9 cellular contexts compared by ENCODE assay signal in the genomic region with DNA sequence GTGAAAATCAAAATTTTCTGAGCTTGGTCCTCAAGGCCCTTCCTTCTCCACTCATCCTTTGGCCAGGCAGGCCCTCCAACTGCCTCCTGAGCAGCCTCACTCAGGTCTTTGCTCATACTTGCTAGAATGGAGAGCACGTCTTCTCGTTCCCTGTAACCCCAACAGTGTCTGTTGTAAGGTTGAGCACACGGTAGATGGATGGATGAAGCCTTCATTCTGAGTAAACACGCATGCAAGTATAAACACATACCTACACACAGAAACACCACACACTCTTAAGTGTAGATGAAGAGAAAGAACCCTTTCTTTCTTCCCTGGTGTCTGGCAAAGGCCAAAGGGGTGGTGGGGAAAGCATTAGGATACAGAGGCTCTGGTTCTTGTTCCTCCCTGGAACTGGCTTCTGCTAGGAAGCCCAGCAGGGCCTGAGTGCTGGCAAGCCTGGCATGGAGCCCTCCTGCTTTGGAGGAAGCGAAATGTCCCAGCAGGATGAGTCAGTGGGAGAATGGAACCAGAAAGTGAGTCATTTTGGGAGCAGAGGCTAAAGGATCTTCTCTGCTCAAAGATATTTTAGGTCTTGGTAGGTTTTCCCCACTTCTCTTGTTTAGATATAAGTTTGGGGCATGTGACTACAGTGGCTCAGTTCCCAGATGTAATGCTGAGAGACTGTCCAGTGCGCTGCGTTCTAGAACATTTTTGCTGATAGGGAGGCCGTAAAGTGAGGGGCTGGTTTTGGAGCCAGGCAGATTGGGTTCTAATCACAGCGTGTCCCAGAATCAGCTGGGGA.
A peak's percentile ranks its signal among the peaks of the same experiment; 100 is the strongest.
DNase-seq lines count a peak whose midpoint lies in the region; ATAC-seq and TF ChIP-seq lines count a peak whose summit lies in the region.
"Had no signal": no experiment of that assay in that cellular context is flagged by ENCODE, and none has a peak within 500 bp of the region (broad histone marks: within the 10 kb centered on the region; RNA-seq: fewer than 3 reads in every experiment).

No MANE protein-coding gene starts in this region.

- H3K36me3 ChIP-seq in heart right ventricle = peaks cover 0 to 12% (median 0%) of the 10 kb centered on the region in 9 donors

- WGBS in heart right ventricle, 2 donors = 61 to 64% methylated on average over 9 of the region's 9 CpGs

- peak overlapping the region; percentile 65 to 84 (median 72) for H3K27ac ChIP-seq in heart right ventricle

- DNase-seq in Daoy (ENCODE audit: low read depth) (peak; percentile 94), amniotic stem cell (lab: John Stamatoyannopoulos, UW) (peak; percentile 85), heart right ventricle (peak; percentile 56 to 65), sciatic nerve (ENCODE audit: low spot score) (no peak), activated gamma-delta T cell treated with Interleukin-2 at 50 U/mL for 16 hours (no peak), GDM1 (lab: John Stamatoyannopoulos, UW) (no peak), NCI-H2107 treated with DMSO at 0.1 percent for 48 hours (lab: John Stamatoyannopoulos, UW; ENCODE audit: unreplicated experiment) (no peak)
- DNase-seq in activated effector memory CD4-positive, alpha-beta T cell treated with anti-CD3 and anti-CD28 coated beads, Interleukin-2, amount 50 U/mL, for 16 hours = no peak
- DNase-seq: NCI-H69 had no signal

- TF ChIP-seq CTCF in heart right ventricle (IDR thresholded peaks at IDR 0.05) = no peak

- no peaks in the 10 kb centered on the region for H3K27me3 ChIP-seq in heart right ventricle

- ATAC-seq in heart right ventricle (peak; percentile 52 to 92 (median 78)), sciatic nerve (peak; percentile 49)

- intact Hi-C loops in heart right ventricle (cut with DNase I) (loop anchor here in 2 of 10 donors (5.0 kb wide), 2 partner anchors 98 to 257 kb away; no protein-coding TSS in a partner anchor), sciatic nerve (cut with DNase I) (no loop called here)

- H3K9me3 ChIP-seq in heart right ventricle = no peaks in the 10 kb centered on the region

- no peak overlapping the region for H3K4me3 ChIP-seq in heart right ventricle

- peaks cover 10 to 76% (median 47%) of the 10 kb centered on the region in 9 donors for H3K4me1 ChIP-seq in heart right ventricle

Comparison
In these comparisons a context has a peak if more than half of its experiments do, and no peak if none do; other contexts are left out.
1. DNase-seq: peak in Daoy (single experiment), amniotic stem cell (single experiment) and heart right ventricle (2 of 2); none in sciatic nerve (single experiment), activated gamma-delta T cell treated with Interleukin-2 at 50 U/mL for 16 hours (single experiment), GDM1 (single experiment), activated effector memory CD4-positive, alpha-beta T cell treated with anti-CD3 and anti-CD28 coated beads, Interleukin-2, amount 50 U/mL, for 16 hours (single experiment) and NCI-H2107 treated with DMSO at 0.1 percent for 48 hours (single experiment).